Comparison of ENCODE assay signal across 9 cellular contexts in the genomic region with DNA sequence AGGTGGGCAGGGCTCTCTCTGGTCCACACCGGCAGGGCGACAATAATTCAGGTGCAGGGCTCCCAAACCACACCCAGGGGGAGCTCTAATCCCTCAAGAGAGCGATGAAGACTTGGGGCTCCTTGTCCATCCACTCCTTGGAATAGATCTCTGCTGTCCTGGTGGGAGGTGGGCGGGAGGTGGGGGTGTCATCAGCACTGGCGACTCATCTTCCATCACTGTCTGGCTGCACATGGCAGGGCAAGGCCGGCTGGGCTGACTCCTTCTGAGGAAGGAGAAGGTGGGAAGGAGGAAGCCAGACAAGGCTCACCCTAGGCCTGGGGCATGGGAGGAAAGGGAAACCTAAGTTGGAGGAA. TPM values are rescaled to one million over a fixed set of nuclear protein-coding genes. Genes with fewer than 3 reads are reported as not detected.
DNase-seq lines count a peak whose midpoint lies in the region; ATAC-seq, FAIRE-seq and TF ChIP-seq lines count a peak whose summit lies in the region.
"Had no signal": no experiment of that assay in that cellular context is flagged by ENCODE, and none has a peak within 500 bp of the region (broad histone marks: within the 10 kb centered on the region; RNA-seq: fewer than 3 reads in every experiment).

No MANE protein-coding gene starts in this region.

- H4K20me1 ChIP-seq in GM12878 (ENCODE audit: control insufficient read depth, insufficient read depth) = no peaks in the 10 kb centered on the region

- H3K9ac ChIP-seq in GM12878 (ENCODE audit: control insufficient read depth, insufficient read depth, low read length) (no peak overlapping the region), kidney (ENCODE audit: low read length in 2 of 2) (no peak overlapping the region)

- CTCF ChIA-PET in GM12878 (lab: Yijun Ruan, JAX) = interaction anchor here (0.7 to 4.8 kb wide), 17 partner anchors 11 to 376 kb away, joined by 3 to 46 read pairs (median 7); no protein-coding TSS in a partner anchor

- H3K27me3 ChIP-seq in H7 (ENCODE audit: control insufficient read depth, insufficient read depth, low read length) (no peaks in the 10 kb centered on the region; the same call in 1 of the 2 replicates), GM12878 (replicated peaks in 1 of 2; ENCODE audit: control insufficient read depth in 2 of 2, insufficient read depth in 2 of 2, low read length in 1 of 2) (peaks cover 0 to 3% of the 10 kb centered on the region in 2 experiments; a peak in 2 of 4 replicates), testis (no peaks in the 10 kb centered on the region)

- POLR2A ChIA-PET in GM12878 (lab: Charles Lee) = no interaction called here

- no peak for TF ChIP-seq EP300 in GM12878 (IDR thresholded peaks at IDR 0.05; ENCODE audit: borderline replicate concordance in 1 of 2, control insufficient read depth in 1 of 2, low read depth in 2 of 2, low read length in 2 of 2)

- intact Hi-C loops in GM12878 (cut with micrococcal nuclease; ENCODE audit: unreplicated experiment) = loop anchor here (1.0 to 5.0 kb wide), 2 partner anchors 60 to 96 kb away; no protein-coding TSS in a partner anchor
- intact Hi-C loops in kidney (cut with DNase I) = no loop called here
- intact Hi-C loops in testis (cut with DNase I; ENCODE audit: low total_unique reads) = no loop called here

- SMC1A ChIA-PET in GM12878 (lab: Charles Lee; ENCODE audit: uncharacterized antibody, unreplicated experiment) = interaction anchor here (1.4 to 2.6 kb wide), 5 partner anchors 12 to 164 kb away, joined by 3 to 11 read pairs (median 6); no protein-coding TSS in a partner anchor

- H3K4me2 ChIP-seq in GM12878 (ENCODE audit: control insufficient read depth, insufficient read depth) = no peak overlapping the region

- H3K4me1 ChIP-seq in GM12878 (ENCODE audit: control insufficient read depth, insufficient read depth, low read length) = no peaks in the 10 kb centered on the region
- H3K4me1 ChIP-seq in kidney (ENCODE audit: control insufficient read depth in 1 of 2, insufficient read depth in 1 of 2, low read depth in 1 of 2, low read length in 2 of 2) = no peaks in the 10 kb centered on the region
- no peaks in the 10 kb centered on the region for H3K4me1 ChIP-seq in testis

- RAD21 ChIA-PET in GM12878 (lab: Charles Lee; ENCODE audit: unreplicated experiment) = interaction anchor here (1.0 to 4.4 kb wide), 5 partner anchors 10 to 164 kb away, joined by 3 to 19 read pairs (median 8); no protein-coding TSS in a partner anchor

- H3K36me3 ChIP-seq in H7 (replicated peaks; ENCODE audit: control insufficient read depth, insufficient read depth, low read length) = no peaks in the 10 kb centered on the region
- no peaks in the 10 kb centered on the region for H3K36me3 ChIP-seq in GM12878 (ENCODE audit: control insufficient read depth in 2 of 2, insufficient read depth in 2 of 2, low read length in 1 of 2)
- H3K36me3 ChIP-seq in kidney (ENCODE audit: control insufficient read depth in 1 of 2, insufficient read depth in 2 of 2, low read length in 2 of 2) = no peaks in the 10 kb centered on the region
- no peaks in the 10 kb centered on the region for H3K36me3 ChIP-seq in testis (ENCODE audit: low read depth, missing control alignments)

- FAIRE-seq in GM12878 (lab: Jason Lieb, UNC) (no peak), kidney (lab: Jason Lieb, UNC) (no peak)

- peak; percentile 72 to 78 (median 74) for TF ChIP-seq CTCF in GM12878 (IDR thresholded peaks at IDR 0.05 in 2 of 3, conservative IDR thresholded peaks at IDR 0.05 in 1 of 3; ENCODE audit: control insufficient read depth in 2 of 3, extremely low read depth in 1 of 3, insufficient read depth in 1 of 3, low read depth in 3 of 3, low read length in 3 of 3)
- TF ChIP-seq CTCF in kidney (IDR thresholded peaks at IDR 0.05; ENCODE audit: borderline replicate concordance, extremely low read depth, insufficient read depth) = peak; percentile 45
- TF ChIP-seq CTCF in testis (IDR thresholded peaks at IDR 0.05) = peak in 1 of 3 experiments; percentile 33

- peak; percentile 89 for ATAC-seq in GM12878
- ATAC-seq in GM21367 (IDR thresholded peaks at IDR 0.05; ENCODE audit: unreplicated experiment) = no peak

- TF ChIP-seq POLR2A in GM12878 (IDR thresholded peaks at IDR 0.05; ENCODE audit: low read depth, low read length) (no peak), testis (IDR thresholded peaks at IDR 0.05) (no peak)

- H3K4me3 ChIP-seq in H7 (ENCODE audit: insufficient read depth, low read depth, low read length) (no peak overlapping the region), GM12878 (no peak overlapping the region), kidney (ENCODE audit: low read length in 2 of 2) (no peak overlapping the region), testis (no peak overlapping the region)

- in situ Hi-C loops in GM12878 (cut with MboI) = no loop called here

- WGBS in GM12878 (ENCODE audit: insufficient coverage, insufficient replicate concordance, low lambda C conversion rate, missing lambda C conversion rate) = 1% methylated on average over 6 of the region's 6 CpGs
- WGBS in testis, 2 donors = 53 to 61% methylated on average over 6 of the region's 6 CpGs

- DNase-seq in COLO829 (ENCODE audit: low spot score) (peak; percentile 84), H7 (peak; percentile 92), NCI-H524 treated with DMSO at 0.1 percent for 48 hours (lab: John Stamatoyannopoulos, UW) (peak; percentile 2), GM12878 (ENCODE audit: low read depth, low spot score) (no peak), kidney (peak; percentile 74), testis (peak; percentile 19), occipital lobe (lab: John Stamatoyannopoulos, UW) (no peak)

- no peak overlapping the region for H3K27ac ChIP-seq in GM12878 (ENCODE audit: control insufficient read depth, insufficient read depth)
- H3K27ac ChIP-seq in kidney (ENCODE audit: low read depth in 2 of 2, low read length in 2 of 2) = no peak overlapping the region
- no peak overlapping the region for H3K27ac ChIP-seq in testis

- BruUV-seq in GM12878 (replicated peaks; lab: Mats Ljungman, UMichigan) = no TSS peak

- peak; percentile 58 for TF ChIP-seq RAD21 in GM12878 (IDR thresholded peaks at IDR 0.05; ENCODE audit: insufficient read depth, low read depth, low read length)

- H2AFZ ChIP-seq in GM12878 (ENCODE audit: control insufficient read depth, low read depth, low read length) = no peak overlapping the region

- H3K9me3 ChIP-seq in GM12878 (replicated peaks; ENCODE audit: control insufficient read depth, insufficient read depth, low read length) (no peaks in the 10 kb centered on the region), kidney (ENCODE audit: control insufficient read depth in 1 of 2, low read length in 2 of 2) (no peaks in the 10 kb centered on the region), testis (no peaks in the 10 kb centered on the region)

- no peaks in the 10 kb centered on the region for H3K79me2 ChIP-seq in GM12878 (ENCODE audit: control insufficient read depth, insufficient read depth, low read length)

TF ChIP-seq in GM12878, 131 proteins besides CTCF, POLR2A, EP300 and RAD21 (continues in another document):
- TF ChIP-seq SMC3 (IDR thresholded peaks at IDR 0.05; ENCODE audit: borderline replicate concordance, low read length) (peak; percentile 55), RUNX3 (IDR thresholded peaks at IDR 0.05; ENCODE audit: low read length) (peak; percentile 45; the same call in 1 of the 2 replicates)

RNA-seq across cellular contexts. Expression of a gene that starts 29.3 kb away (rescaled TPM):
- 0.17 TPM in 1 of 2 replicates, not detected in the other for total RNA-seq in H7 (2014; rRNA removed; shearing (Covaris generic))
- not detected in 2 replicates for total RNA-seq in GM12878 (2013; cell fraction: nucleolus; rRNA removed)
- total RNA-seq in GM12878 (2014; rRNA removed) (not detected in 2 replicates), GM12878 (2014; rRNA removed; fragmentation: Illumina TruSeq; extraction: Trizol) (not detected in 2 replicates), GM12878 (2021) (not detected in 2 replicates), kidney (2.1 TPM), testis (1 to 10 TPM in 1 of 2 donors, under 1 TPM in 1; 0.79 to 1.1 TPM), occipital lobe (not detected)
- not detected for polyA plus RNA-seq in GM12878 (2011; ENCODE audit: low read depth)
- polyA plus RNA-seq in GM12878 (2011; rRNA removed) (not detected in 2 replicates), GM12878 (2014; fragmentation: Illumina TruSeq; extraction: Trizol) (not detected in 2 replicates), GM12878 (2014; fragmentation: Nextera tagmentation; extraction: Ambion mirVana) (not detected), GM12878 (2014; rRNA removed) (not detected in 2 replicates), GM12878 (2016; fragmentation: Nextera tagmentation; extraction: Ambion mirVana) (1 to 10 TPM in 1 of 2 experiments, not detected in 1; 2.2 TPM), kidney (ENCODE audit: insufficient read depth, low read depth, low replicate concordance) (117 TPM), testis (ENCODE audit: insufficient read depth, low read depth, low replicate concordance) (2.7 TPM)
- not detected in 2 replicates for polyA plus RNA-seq in GM12878 (2011; cell fraction: cytosol; rRNA removed)
- polyA plus RNA-seq in GM12878 (2011; cell fraction: nucleus; rRNA removed) = not detected in 2 replicates
- not detected in 2 replicates for polyA plus RNA-seq in GM12878 (2012)
- polyA minus RNA-seq in GM12878 (2011; rRNA and poly(A)+ RNA removed) = not detected in 2 replicates
- polyA minus RNA-seq in GM12878 (2011; cell fraction: cytosol; rRNA and poly(A)+ RNA removed) = not detected in 2 replicates
- polyA minus RNA-seq in GM12878 (2011; cell fraction: nucleus; rRNA and poly(A)+ RNA removed) = 0.19 TPM in 1 of 2 replicates, not detected in the other

RNA-seq across cellular contexts. Expression of a gene that starts 50.9 kb away (rescaled TPM):
- 4.3 and 4.5 TPM in 2 replicates for total RNA-seq in H7 (2014; rRNA removed; shearing (Covaris generic))
- 0.40 and 0.91 TPM in 2 replicates for total RNA-seq in GM12878 (2013; cell fraction: nucleolus; rRNA removed)
- total RNA-seq in GM12878 (2014; rRNA removed) (0.22 and 0.40 TPM in 2 replicates), GM12878 (2014; rRNA removed; fragmentation: Illumina TruSeq; extraction: Trizol) (0.18 and 0.40 TPM in 2 replicates), GM12878 (2021) (0.26 and 0.53 TPM in 2 replicates), kidney (72.6 TPM), testis (under 1 TPM; 0.37 to 0.71 TPM), occipital lobe (not detected)
- polyA plus RNA-seq in GM12878 (2011; ENCODE audit: low read depth) = 0.33 TPM
- polyA plus RNA-seq in GM12878 (2011; rRNA removed) (0.05 TPM in 1 of 2 replicates, not detected in the other), GM12878 (2014; fragmentation: Illumina TruSeq; extraction: Trizol) (0.11 and 0.48 TPM in 2 replicates), GM12878 (2014; fragmentation: Nextera tagmentation; extraction: Ambion mirVana) (not detected), GM12878 (2014; rRNA removed) (0.32 and 0.80 TPM in 2 replicates), GM12878 (2016; fragmentation: Nextera tagmentation; extraction: Ambion mirVana) (under 1 TPM in 1 of 2 experiments, not detected in 1; 0.16 TPM), kidney (ENCODE audit: insufficient read depth, low read depth, low replicate concordance) (70.7 TPM), testis (ENCODE audit: insufficient read depth, low read depth, low replicate concordance) (1.2 TPM)
- polyA plus RNA-seq in GM12878 (2011; cell fraction: cytosol; rRNA removed) = 0.09 TPM in 1 of 2 replicates, not detected in the other
- polyA plus RNA-seq in GM12878 (2011; cell fraction: nucleus; rRNA removed) = 0.07 TPM in 1 of 2 replicates, not detected in the other
- polyA plus RNA-seq in GM12878 (2012) = 0.31 and 0.77 TPM in 2 replicates
- polyA minus RNA-seq in GM12878 (2011; rRNA and poly(A)+ RNA removed) = not detected in 2 replicates
- polyA minus RNA-seq in GM12878 (2011; cell fraction: cytosol; rRNA and poly(A)+ RNA removed) = not detected in 2 replicates
- polyA minus RNA-seq in GM12878 (2011; cell fraction: nucleus; rRNA and poly(A)+ RNA removed) = not detected in 2 replicates
- total RNA-seq: mononuclear cell had no signal

Comparison
In these comparisons a context has a peak if more than half of its experiments do, and no peak if none do; other contexts are left out.
1. DNase-seq: peak in COLO829 (single experiment), H7 (single experiment), NCI-H524 treated with DMSO at 0.1 percent for 48 hours (single experiment), kidney (single experiment) and testis (single experiment); none in GM12878 (single experiment) and occipital lobe (single experiment).
2. RNA of a gene that starts 50.9 kb away (total RNA-seq): 72.6 TPM in kidney (single experiment); 4.3 to 4.5 TPM in H7, 0.37 to 0.71 TPM in testis, 0.18 to 0.91 TPM in GM12878 and not detected in occipital lobe (single experiment); every median in the first group is over 10 times any median in the second.